ENCODE assay signal across 21 cellular contexts in genomic region chr20:64031822-64032314, GRCh38. TPM values are rescaled to one million over a fixed set of nuclear protein-coding genes. Genes with fewer than 3 reads are reported as not detected.
DNase-seq lines count a peak whose midpoint lies in the region; ATAC-seq and TF ChIP-seq lines count a peak whose summit lies in the region.
"Had no signal": no experiment of that assay in that cellular context is flagged by ENCODE, and none has a peak within 500 bp of the region (broad histone marks: within the 10 kb centered on the region; RNA-seq: fewer than 3 reads in every experiment).

No MANE protein-coding gene starts in this region.

- H3K36me3 ChIP-seq in left ventricle myocardium inferior = peaks cover 81% of the 10 kb centered on the region
- H3K36me3 ChIP-seq in Panc1 (ENCODE audit: control insufficient read depth, insufficient read depth, low read length) = peaks cover 8% of the 10 kb centered on the region
- H3K36me3 ChIP-seq in sigmoid colon = peaks cover 31 to 83% (median 41%) of the 10 kb centered on the region in 4 donors

- peaks cover 11% of the 10 kb centered on the region for H3K27me3 ChIP-seq in left ventricle myocardium inferior (ENCODE audit: low read depth)
- no peaks in the 10 kb centered on the region for H3K27me3 ChIP-seq in Panc1 (ENCODE audit: control insufficient read depth, insufficient read depth, low read length)
- H3K27me3 ChIP-seq in sigmoid colon = peaks cover 0 to 7% (median 5%) of the 10 kb centered on the region in 3 donors
- H3K27me3 ChIP-seq: BE2C had no signal

- ATAC-seq in Right ventricle myocardium inferior (no peak), Panc1 (no peak), HG03108 (IDR thresholded peaks at IDR 0.05; ENCODE audit: unreplicated experiment) (no peak)
- ATAC-seq: HCT116 had no signal

- in situ Hi-C loops in Panc1 (cut with HindIII; ENCODE audit: low pct_unique_long_range_greater_than_20kb, low sequenced_read_pairs) = no loop called here

- TF ChIP-seq EP300 in sigmoid colon (IDR thresholded peaks at IDR 0.05) = no peak

- H3K9me3 ChIP-seq in left ventricle myocardium inferior (replicated peaks) (no peaks in the 10 kb centered on the region), Panc1 (ENCODE audit: control insufficient read depth, insufficient read depth, low read depth, low read length) (no peaks in the 10 kb centered on the region), sigmoid colon (no peaks in the 10 kb centered on the region)
- H3K9me3 ChIP-seq: BE2C had no signal

- 95 to 96% methylated on average over 19 of the region's 19 CpGs for WGBS in sigmoid colon, 2 donors

- CTCF ChIA-PET in Panc1 (lab: Charles Lee) = interaction anchor here (0.7 kb wide), 1 partner anchor 52 kb away, joined by 4 read pairs; no protein-coding TSS in a partner anchor

- DNase-seq in Right ventricle myocardium inferior (ENCODE audit: missing footprints) (peak; percentile 37), left ventricle myocardium inferior (no peak), Panc1 (ENCODE audit: low read depth, low spot score) (no peak), sigmoid colon (no peak)
- DNase-seq in stimulated activated naive CD4-positive, alpha-beta T cell (lab: John Stamatoyannopoulos, UW) = no peak
- DNase-seq: ACHN; BE2C; C1 segment of cervical spinal cord; CD4-positive, CD25-positive, alpha-beta regulatory T cell; CD8-positive, alpha-beta memory T cell; COR-L47; DMS 273 treated with DMSO at 0.1 percent for 48 hours; DMS53; DND-41; EL; GOT3; H7; HFFc6 had no signal

- H3K4me1 ChIP-seq in left ventricle myocardium inferior = peaks cover 10% of the 10 kb centered on the region
- peaks cover 23% of the 10 kb centered on the region for H3K4me1 ChIP-seq in Panc1 (ENCODE audit: control insufficient read depth, insufficient read depth, low read length)
- H3K4me1 ChIP-seq in sigmoid colon = peaks cover 0 to 32% (median 21%) of the 10 kb centered on the region in 4 donors

- BruUV-seq in Panc1 (replicated peaks; lab: Mats Ljungman, UMichigan) = TSS peak; percentile 56

- POLR2A ChIA-PET in Panc1 (lab: Charles Lee) = no interaction called here

- intact Hi-C loops in Right ventricle myocardium inferior (cut with DNase I) (no loop called here), left ventricle myocardium inferior (cut with micrococcal nuclease) (no loop called here), Panc1 (cut with micrococcal nuclease; ENCODE audit: unreplicated experiment) (no loop called here), sigmoid colon (cut with DNase I) (no loop called here)

- no peak overlapping the region for H3K27ac ChIP-seq in left ventricle myocardium inferior (replicated peaks)
- no peak overlapping the region for H3K27ac ChIP-seq in Panc1 (ENCODE audit: low read length)
- peak overlapping the region; percentile 59; the same call in 1 of the 2 replicates for H3K27ac ChIP-seq in VCaP
- peak overlapping the region in 3 of 4 donors; percentile 35 to 55 (median 46) for H3K27ac ChIP-seq in sigmoid colon

- H3K4me3 ChIP-seq in left ventricle myocardium inferior (no peak overlapping the region), Panc1 (ENCODE audit: low read depth in 2 of 2, low read length in 2 of 2) (no peak overlapping the region), sigmoid colon (no peak overlapping the region)

- TF ChIP-seq POLR2A in sigmoid colon (IDR thresholded peaks at IDR 0.05) = no peak

- TF ChIP-seq CTCF in left ventricle myocardium inferior (IDR thresholded peaks at IDR 0.05; ENCODE audit: borderline replicate concordance) = no peak
- TF ChIP-seq CTCF in Panc1 (IDR thresholded peaks at IDR 0.05) = no peak
- no peak for TF ChIP-seq CTCF in VCaP (conservative IDR thresholded peaks at IDR 0.05)
- no peak for TF ChIP-seq CTCF in sigmoid colon (IDR thresholded peaks at IDR 0.05)

RNA-seq across cellular contexts. Expression of gene C20orf204, which starts 4.1 kb away (rescaled TPM):
- total RNA-seq in Right ventricle myocardium inferior (0.30 TPM), left ventricle myocardium inferior (0.55 TPM), Panc1 (2021; ENCODE audit: unreplicated experiment) (1.9 TPM), sigmoid colon (1 to 10 TPM in 1 of 4 donors, under 1 TPM in 3; under 0.01 to 1.1 (median 0.37) TPM)
- 3.3 TPM for polyA plus RNA-seq in Panc1 (2012; ENCODE audit: insufficient read length)
- polyA plus RNA-seq in sigmoid colon = 1 to 10 TPM in 1 of 3 donors, not detected in 2; 1.7 TPM

RNA-seq across cellular contexts. Expression of gene SOX18, which starts 17.6 kb away (rescaled TPM):
- 38.4 TPM for total RNA-seq in Right ventricle myocardium inferior
- total RNA-seq in left ventricle myocardium inferior = 30.5 TPM
- 18.7 TPM for total RNA-seq in Panc1 (2021; ENCODE audit: unreplicated experiment)
- 25.7 TPM for polyA plus RNA-seq in Panc1 (2012; ENCODE audit: insufficient read length)
- total RNA-seq in sigmoid colon = 1 to 10 TPM; 1.8 to 5.5 (median 3.8) TPM
- polyA plus RNA-seq in sigmoid colon = 10 to 100 TPM in 1 of 3 donors, 1 to 10 TPM in 1, under 1 TPM in 1; 0.69 to 11.9 (median 3.0) TPM
- total RNA-seq: CD4-positive, CD25-positive, alpha-beta regulatory T cell; CD8-positive, alpha-beta memory T cell had no signal
- polyA plus RNA-seq: CD4-positive, CD25-positive, alpha-beta regulatory T cell; CD8-positive, alpha-beta memory T cell had no signal

RNA-seq across cellular contexts. Expression of gene TCEA2, which starts 31.1 kb away (rescaled TPM):
- 39.0 TPM for total RNA-seq in Right ventricle myocardium inferior
- 38.9 TPM for total RNA-seq in left ventricle myocardium inferior
- total RNA-seq in Panc1 (2021; ENCODE audit: unreplicated experiment) = 38.5 TPM
- 79.2 TPM for polyA plus RNA-seq in Panc1 (2012; ENCODE audit: insufficient read length)
- 10 to 100 TPM; 41.7 to 50.5 (median 42.2) TPM for total RNA-seq in sigmoid colon
- 10 to 100 TPM in 2 of 3 donors, 1 to 10 TPM in 1; 2.1 to 14.0 (median 11.4) TPM for polyA plus RNA-seq in sigmoid colon

RNA-seq across cellular contexts. Expression of gene RGS19, which starts 47.5 kb away (rescaled TPM):
- 6.6 TPM for total RNA-seq in Right ventricle myocardium inferior
- 6.1 TPM for total RNA-seq in left ventricle myocardium inferior
- 32.0 TPM for total RNA-seq in Panc1 (2021; ENCODE audit: unreplicated experiment)
- polyA plus RNA-seq in Panc1 (2012; ENCODE audit: insufficient read length) = 41.4 TPM
- total RNA-seq in sigmoid colon = 10 to 100 TPM in 2 of 4 donors, 1 to 10 TPM in 2; 7.5 to 12.3 (median 10.5) TPM
- polyA plus RNA-seq in sigmoid colon = 10 to 100 TPM; 11.1 to 22.0 (median 12.6) TPM

RNA-seq across cellular contexts. Expression of gene OPRL1, which starts 48.0 kb away (rescaled TPM):
- total RNA-seq in Right ventricle myocardium inferior (0.49 TPM), left ventricle myocardium inferior (0.52 TPM), Panc1 (2021; ENCODE audit: unreplicated experiment) (3.9 TPM), sigmoid colon (1 to 10 TPM in 1 of 4 donors, under 1 TPM in 3; 0.71 to 2.2 (median 0.89) TPM)
- polyA plus RNA-seq in Panc1 (2012; ENCODE audit: insufficient read length) = 9.5 TPM
- polyA plus RNA-seq in sigmoid colon = 1 to 10 TPM in 1 of 3 donors, under 1 TPM in 1, not detected in 1; under 0.01 to 1.0 TPM

Comparison
In these comparisons a context has a peak if more than half of its experiments do, and no peak if none do; other contexts are left out.
1. H3K27ac ChIP-seq: peak in VCaP (single experiment) and sigmoid colon (3 of 4); none in left ventricle myocardium inferior (single experiment) and Panc1 (single experiment).